In the genomic region with DNA sequence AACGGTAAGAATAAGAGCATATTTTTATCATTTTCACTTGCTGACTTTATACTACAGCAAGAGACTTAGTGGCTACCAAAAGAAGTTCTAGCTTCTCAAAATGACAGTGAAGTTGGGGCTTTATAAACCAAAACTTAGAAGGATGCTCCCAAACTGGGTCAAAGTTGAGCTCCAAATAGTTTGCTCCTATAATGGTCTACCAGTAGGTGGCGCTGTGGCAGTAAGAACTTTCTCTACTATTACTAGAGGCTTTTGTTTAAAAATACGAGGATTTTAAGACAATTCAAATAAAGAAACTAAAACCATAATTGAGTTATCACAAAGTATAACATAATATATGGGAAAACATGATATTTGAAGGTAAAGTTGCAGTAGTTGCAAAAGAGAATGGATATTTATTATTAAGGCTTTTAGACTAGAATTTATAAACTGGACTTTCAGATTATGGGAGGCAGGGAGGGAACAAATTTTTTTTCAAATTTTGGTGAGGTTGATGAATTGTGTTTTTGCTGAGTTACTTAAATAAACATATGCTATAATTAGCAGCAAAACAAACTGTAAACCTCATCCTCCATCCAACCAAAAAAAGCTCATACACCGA, we compare ENCODE assay signal across 8 cellular contexts.
DNase-seq lines count a peak whose midpoint lies in the region; FAIRE-seq and TF ChIP-seq lines count a peak whose summit lies in the region.

No MANE protein-coding gene starts in this region.

- FAIRE-seq in endometrium (lab: Jason Lieb, UNC), result peak; percentile 94

- in situ Hi-C loops in GM13977 (cut with MboI; ENCODE audit: low pct_unique_long_range_greater_than_20kb, low sequenced_read_pairs, unreplicated experiment), result no loop called here

- TF ChIP-seq CTCF in 22Rv1 (IDR thresholded peaks at IDR 0.05), result peak; percentile 93
- peak; percentile 78 for TF ChIP-seq CTCF in GM13977 (IDR thresholded peaks at IDR 0.05; ENCODE audit: extremely low read depth, insufficient read depth, missing control alignments)

- DNase-seq in GM13977 (ENCODE audit: low spot score) (peak; percentile 60), NCI-H69 (lab: John Stamatoyannopoulos, UW) (peak; percentile 73), mucosa of gallbladder (ENCODE audit: low spot score) (peak; percentile 67), UCSD-AML1 (lab: John Stamatoyannopoulos, UW; ENCODE audit: unreplicated experiment) (no peak)
- DNase-seq in activated CD8-positive, alpha-beta memory T cell treated with anti-CD3 and anti-CD28 coated beads for 48 hours (ENCODE audit: low read depth in 2 of 3, low spot score in 2 of 3), result peak in 2 of 3 experiments; percentile 23 to 56
- peak; percentile 7 to 70 (median 48) for DNase-seq in stimulated activated naive CD4-positive, alpha-beta T cell (lab: John Stamatoyannopoulos, UW)

- H3K27ac ChIP-seq in 22Rv1, result no peak overlapping the region
